ENCODE assay signal across 8 cellular contexts in the genomic region with DNA sequence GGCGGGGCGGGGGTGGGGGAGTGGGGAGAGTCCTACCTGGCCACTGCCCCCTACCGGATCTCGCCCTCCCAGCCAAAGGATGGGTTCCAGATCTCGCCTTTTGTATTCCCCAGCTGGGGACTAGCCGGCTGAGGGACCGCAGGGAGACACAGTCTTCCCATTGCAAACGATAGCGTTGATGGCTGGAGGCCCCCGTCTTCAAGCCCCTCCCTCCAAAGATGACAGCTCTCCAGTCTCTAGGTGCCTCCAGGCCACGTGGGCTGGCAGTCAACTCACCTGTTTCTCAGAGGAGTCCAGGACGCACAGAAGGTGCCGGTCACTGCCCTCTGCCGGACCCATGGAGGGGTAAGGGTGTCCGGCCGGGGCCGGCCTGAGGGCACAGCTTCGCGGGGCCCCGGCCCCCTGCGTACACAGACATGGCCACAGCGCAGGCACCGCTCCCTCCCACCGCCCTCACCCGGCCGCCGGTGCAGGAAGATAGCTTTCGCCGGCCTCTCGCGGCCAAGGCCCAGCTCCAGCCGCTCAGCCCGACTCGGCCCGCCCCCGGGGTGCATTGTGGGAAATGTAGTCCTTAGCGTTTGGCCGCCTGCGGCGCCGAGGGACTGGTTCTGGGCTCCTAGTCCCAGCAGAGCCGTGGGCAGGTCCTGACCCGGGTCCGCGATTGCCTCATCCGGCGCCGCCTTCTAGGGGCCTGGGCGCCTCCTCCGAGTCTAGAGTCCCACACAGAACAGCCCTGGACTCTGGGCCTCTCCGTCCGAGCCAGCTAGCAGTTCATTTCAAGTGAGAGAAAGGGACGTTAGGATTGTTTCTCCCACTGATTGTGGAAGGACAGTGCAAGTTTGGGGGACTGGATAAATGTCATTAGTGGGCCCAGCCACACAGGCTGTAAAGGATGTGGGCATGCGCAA. TPM values are rescaled to one million over a fixed set of nuclear protein-coding genes. Genes with fewer than 3 reads are reported as not detected.
DNase-seq lines count a peak whose midpoint lies in the region; ATAC-seq and TF ChIP-seq lines count a peak whose summit lies in the region.

A gene with protein sequence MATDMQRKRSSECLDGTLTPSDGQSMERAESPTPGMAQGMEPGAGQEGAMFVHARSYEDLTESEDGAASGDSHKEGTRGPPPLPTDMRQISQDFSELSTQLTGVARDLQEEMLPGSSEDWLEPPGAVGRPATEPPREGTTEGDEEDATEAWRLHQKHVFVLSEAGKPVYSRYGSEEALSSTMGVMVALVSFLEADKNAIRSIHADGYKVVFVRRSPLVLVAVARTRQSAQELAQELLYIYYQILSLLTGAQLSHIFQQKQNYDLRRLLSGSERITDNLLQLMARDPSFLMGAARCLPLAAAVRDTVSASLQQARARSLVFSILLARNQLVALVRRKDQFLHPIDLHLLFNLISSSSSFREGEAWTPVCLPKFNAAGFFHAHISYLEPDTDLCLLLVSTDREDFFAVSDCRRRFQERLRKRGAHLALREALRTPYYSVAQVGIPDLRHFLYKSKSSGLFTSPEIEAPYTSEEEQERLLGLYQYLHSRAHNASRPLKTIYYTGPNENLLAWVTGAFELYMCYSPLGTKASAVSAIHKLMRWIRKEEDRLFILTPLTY (minus strand): TSS at position 479 of the 908 bp plus-strand sequence. CDS start 16,465 bp downstream, outside the sequence.

- H3K27ac Mint-ChIP-seq in WTC11 (peak within 1 kb of the TSS; percentile 98), immature natural killer cell (peak within 1 kb of the TSS; percentile 67 to 87 (median 82))

- ATAC-seq in GM18861 (IDR thresholded peaks at IDR 0.05; ENCODE audit: unreplicated experiment) (peak; percentile 93), HG03095 (IDR thresholded peaks at IDR 0.05; ENCODE audit: unreplicated experiment) (peak; percentile 82), WTC11 (peak; percentile 87)

- no peaks in the 10 kb centered on the region for H3K27me3 Mint-ChIP-seq in WTC11 (ENCODE audit: low read depth)
- peaks cover 0 to 2% (median 0%) of the 10 kb centered on the region in 3 donors for H3K27me3 Mint-ChIP-seq in immature natural killer cell (ENCODE audit: low read depth in 3 of 3)

- no peaks in the 10 kb centered on the region for H3K27me3 ChIP-seq in spleen (replicated peaks in 1 of 7)

- CTCF ChIA-PET in WTC11 (lab: Charles Lee): interaction anchor here (0.9 to 3.3 kb wide), 33 partner anchors 9 to 459 kb away, joined by 3 to 88 read pairs (median 5); partner anchors contain the start of genes DAG1, INKA1, MST1R and RBM6

- H3K27ac ChIP-seq in spleen: peak within 1 kb of the TSS; percentile 30 to 92 (median 87)

- H3K4me1 Mint-ChIP-seq in WTC11 (peaks cover 25% of the 10 kb centered on the region), immature natural killer cell (peaks cover 22 to 30% of the 10 kb centered on the region in 2 donors)

- peak in 1 of 3 donors; percentile 47 for TF ChIP-seq POLR2A in spleen (IDR thresholded peaks at IDR 0.05)

- peaks cover 7 to 38% (median 23%) of the 10 kb centered on the region in 6 donors for H3K4me1 ChIP-seq in spleen

- peaks cover 0 to 2% (median 0%) of the 10 kb centered on the region in 6 donors for H3K36me3 ChIP-seq in spleen

- H3K36me3 Mint-ChIP-seq in WTC11 (no peaks in the 10 kb centered on the region), immature natural killer cell (no peaks in the 10 kb centered on the region)

- H3K9me3 Mint-ChIP-seq in WTC11 (no peaks in the 10 kb centered on the region), immature natural killer cell (no peaks in the 10 kb centered on the region)

- peak within 1 kb of the TSS; percentile 83 to 87 for H3K4me3 ChIP-seq in cardiac fibroblast (replicated peaks in 1 of 2; ENCODE audit: low read depth in 2 of 2, low read length in 2 of 2)
- H3K4me3 ChIP-seq in spleen: peak within 1 kb of the TSS; percentile 51 to 96 (median 88)

- no peaks in the 10 kb centered on the region for H3K9me3 ChIP-seq in spleen

- peak; percentile 93 for DNase-seq in AG08395 (ENCODE audit: low spot score)
- peak; percentile 88 for DNase-seq in NCI-H2227 (lab: John Stamatoyannopoulos, UW; ENCODE audit: unreplicated experiment)
- peak; percentile 99 for DNase-seq in WTC11 (ENCODE audit: low spot score)
- DNase-seq in cardiac fibroblast (ENCODE audit: low read depth in 2 of 2): peak; percentile 92 to 95
- peak; percentile 81 to 85 (median 85) for DNase-seq in immature natural killer cell
- peak; percentile 99 for DNase-seq in spleen

- POLR2A ChIA-PET in WTC11 (lab: Charles Lee): interaction anchor here (0.6 to 2.6 kb wide), 9 partner anchors 11 to 258 kb away, joined by 3 to 31 read pairs (median 4); partner anchors contain the start of genes INKA1 and RBM6

- H3K4me3 Mint-ChIP-seq in WTC11 (peak within 1 kb of the TSS; percentile 90), immature natural killer cell (peak within 1 kb of the TSS; percentile 81 to 89 (median 83))

- intact Hi-C loops in spleen (cut with DNase I; ENCODE audit: low total_unique reads): no loop called here

- TF ChIP-seq CTCF in WTC11 (IDR thresholded peaks at IDR 0.05): no peak
- TF ChIP-seq CTCF in cardiac fibroblast (IDR thresholded peaks at IDR 0.05; ENCODE audit: low read depth, low read length): peak; percentile 22
- TF ChIP-seq CTCF in spleen (IDR thresholded peaks at IDR 0.05 in 8 of 11, conservative IDR thresholded peaks at IDR 0.05 in 3 of 11): peak in 7 of 11 experiments; percentile 11 to 40 (median 24)

- 2 to 4% (median 3%) methylated on average over 46 to 54 of the region's 54 CpGs for WGBS in spleen, 5 donors

TF ChIP-seq in WTC11, 78 proteins besides CTCF, POLR2A, EP300 and RAD21 (continues in another document):
- TF ChIP-seq ZNF396 (CRISPR knock-in tag; IDR thresholded peaks at IDR 0.05; ENCODE audit: borderline replicate concordance) (no peak), TEAD1 (CRISPR knock-in tag; IDR thresholded peaks at IDR 0.05) (0 out of 2 replicates have a peak, but pooled peaks have one; percentile 62), IRF2 (CRISPR knock-in tag; IDR thresholded peaks at IDR 0.05; ENCODE audit: borderline replicate concordance, low read depth) (no peak), GRHL2 (CRISPR knock-in tag; IDR thresholded peaks at IDR 0.05; ENCODE audit: insufficient replicate concordance, severe bottlenecking) (no peak), MXD4 (CRISPR knock-in tag; IDR thresholded peaks at IDR 0.05; ENCODE audit: borderline replicate concordance) (no peak), HMGA2 (CRISPR knock-in tag; IDR thresholded peaks at IDR 0.05) (no peak), GTF2I (CRISPR knock-in tag; conservative IDR thresholded peaks at IDR 0.05) (no peak), SMAD4 (CRISPR knock-in tag; IDR thresholded peaks at IDR 0.05) (0 out of 2 replicates have a peak, but pooled peaks have one; percentile 54), TP53 (CRISPR knock-in tag; IDR thresholded peaks at IDR 0.05) (no peak), AR (CRISPR knock-in tag; IDR thresholded peaks at IDR 0.05) (no peak), JUN (CRISPR knock-in tag; IDR thresholded peaks at IDR 0.05) (no peak), NFATC4 (CRISPR knock-in tag; IDR thresholded peaks at IDR 0.05) (no peak), NR1H2 (CRISPR knock-in tag; IDR thresholded peaks at IDR 0.05) (no peak)
- TF ChIP-seq, protein P1, sequence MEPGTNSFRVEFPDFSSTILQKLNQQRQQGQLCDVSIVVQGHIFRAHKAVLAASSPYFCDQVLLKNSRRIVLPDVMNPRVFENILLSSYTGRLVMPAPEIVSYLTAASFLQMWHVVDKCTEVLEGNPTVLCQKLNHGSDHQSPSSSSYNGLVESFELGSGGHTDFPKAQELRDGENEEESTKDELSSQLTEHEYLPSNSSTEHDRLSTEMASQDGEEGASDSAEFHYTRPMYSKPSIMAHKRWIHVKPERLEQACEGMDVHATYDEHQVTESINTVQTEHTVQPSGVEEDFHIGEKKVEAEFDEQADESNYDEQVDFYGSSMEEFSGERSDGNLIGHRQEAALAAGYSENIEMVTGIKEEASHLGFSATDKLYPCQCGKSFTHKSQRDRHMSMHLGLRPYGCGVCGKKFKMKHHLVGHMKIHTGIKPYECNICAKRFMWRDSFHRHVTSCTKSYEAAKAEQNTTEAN (CRISPR knock-in tag; IDR thresholded peaks at IDR 0.05): 0 out of 2 replicates have a peak, but pooled peaks have one; percentile 57

RNA-seq across cellular contexts. Expression of the gene that starts here (rescaled TPM):
- total RNA-seq in WTC11 (2021) (6.6 to 8.6 TPM (median 7.0 TPM) in 3 replicates), spleen (1 to 10 TPM; 5.3 to 9.3 (median 7.5) TPM)
- polyA plus RNA-seq in immature natural killer cell (10 to 100 TPM; 11.5 to 24.0 (median 12.1) TPM), spleen (1 to 10 TPM; 3.4 to 5.9 (median 4.5) TPM)

Comparison
In these comparisons a context has a peak if more than half of its experiments do, and no peak if none do; other contexts are left out.
1. Peak in every context shown above with its lines: DNase-seq, ATAC-seq, H3K4me3 ChIP-seq and H3K27ac ChIP-seq.